In the genomic region with DNA sequence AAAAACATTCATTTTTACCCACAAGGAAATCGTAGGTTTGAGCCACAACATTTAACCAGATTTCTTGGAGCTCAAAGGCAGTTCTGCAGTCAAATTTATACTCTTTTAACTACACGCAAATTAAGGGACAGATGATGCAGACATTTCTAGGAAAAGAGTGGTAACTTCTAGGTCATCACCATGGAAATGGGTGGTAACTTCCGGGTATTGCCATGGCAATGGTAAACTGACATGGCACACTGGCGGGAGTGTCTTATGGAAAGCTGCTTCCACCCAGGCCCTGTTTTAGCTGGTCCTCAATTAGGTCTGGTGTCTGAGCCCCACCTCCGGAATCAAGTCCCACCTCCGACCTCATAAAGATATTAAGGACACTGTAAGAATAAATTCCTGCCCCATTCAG, we compare ENCODE assay signal across 21 cellular contexts. TPM values are rescaled to one million over a fixed set of nuclear protein-coding genes. Genes with fewer than 3 reads are reported as not detected.
"Had no signal": no experiment of that assay in that cellular context is flagged by ENCODE, and none has a peak within 500 bp of the region (broad histone marks: within the 10 kb centered on the region; RNA-seq: fewer than 3 reads in every experiment).

No MANE protein-coding gene starts in this region.

- H3K27me3 ChIP-seq: dorsolateral prefrontal cortex, tibial nerve, uterus had no signal

- H3K9me3 Mint-ChIP-seq: activated CD4-positive, alpha-beta T cell treated with anti-CD3 and anti-CD28 coated beads, Interleukin-2, amount 10 ng/mL, durations not matched to agents 7 days and 5 days; immature natural killer cell; memory B cell had no signal

- H3K36me3 ChIP-seq: tibial nerve, uterus had no signal

- H3K4me3 Mint-ChIP-seq: activated CD4-positive, alpha-beta T cell treated with anti-CD3 and anti-CD28 coated beads, Interleukin-2, amount 10 ng/mL, durations not matched to agents 7 days and 5 days; activated naive CD8-positive, alpha-beta T cell treated with anti-CD3 and anti-CD28 coated beads, Interleukin-2, amount 10 ng/mL, durations not matched to agents 7 days and 5 days; activated T-helper 1 cell treated with anti-CD3 and anti-CD28 coated beads, Interleukin-12 subunit alpha, Interleukin-12 subunit beta, Interleukin-2, Interleukin-4 antibody, amounts not matched to agents 30 ng/mL and 10 ng/mL and 1 ng/mL, durations not matched to agents 14 hours and 24 hours and 36 hours; immature natural killer cell; memory B cell; naive B cell; neural crest cell had no signal

- DNase-seq: activated CD4-positive, alpha-beta T cell treated with anti-CD3 and anti-CD28 coated beads, Interleukin-2, amount 10 ng/mL, durations not matched to agents 7 days and 5 days; activated CD8-positive, alpha-beta memory T cell treated with anti-CD3 and anti-CD28 coated beads for 24 hours; activated naive CD8-positive, alpha-beta T cell treated with anti-CD3 and anti-CD28 coated beads, Interleukin-2, amount 10 ng/mL, durations not matched to agents 7 days and 5 days; amygdala; dorsolateral prefrontal cortex; immature natural killer cell; kidney glomerular epithelial cell; left ventricle myocardium superior; naive B cell; retina; stimulated activated CD4-positive, alpha-beta T cell treated with anti-CD3 and anti-CD28 coated beads, Interleukin-12 subunit alpha, Interleukin-12 subunit beta, amount 100 ng/mL, for 4 hours; stimulated activated CD4-positive, alpha-beta T cell treated with anti-CD3 and anti-CD28 coated beads, Interleukin-1b, Interleukin-23, amount 100 ng/mL, for 48 hours; stimulated activated naive CD8-positive, alpha-beta T cell treated with anti-CD3 and anti-CD28 coated beads, Interleukin-15, Interleukin-2, amounts not matched to agents 100 U/mL and 50 U/mL, for 24 hours; substantia nigra; uterus had no signal

- H3K36me3 Mint-ChIP-seq: activated naive CD8-positive, alpha-beta T cell treated with anti-CD3 and anti-CD28 coated beads, Interleukin-2, amount 10 ng/mL, durations not matched to agents 7 days and 5 days; immature natural killer cell had no signal

- H3K27ac ChIP-seq: dorsolateral prefrontal cortex, tibial nerve, uterus had no signal

- H3K4me1 Mint-ChIP-seq: immature natural killer cell, memory B cell, naive B cell had no signal

- H3K9me3 ChIP-seq: tibial nerve, uterus had no signal

- ATAC-seq: activated CD4-positive, CD25-positive, alpha-beta regulatory T cell treated with anti-CD3 and anti-CD28 coated beads, Interleukin-2, amount 50 U/mL, for 24 hours; left ventricle myocardium superior; stimulated activated naive CD8-positive, alpha-beta T cell treated with anti-CD3 and anti-CD28 coated beads, Interleukin-15, Interleukin-2, amounts not matched to agents 100 U/mL and 50 U/mL, for 24 hours had no signal

- H3K4me1 ChIP-seq: tibial nerve, uterus had no signal

- H3K4me3 ChIP-seq: dorsolateral prefrontal cortex, tibial nerve, uterus had no signal

- H3K27ac Mint-ChIP-seq: activated CD4-positive, alpha-beta T cell treated with anti-CD3 and anti-CD28 coated beads, Interleukin-2, amount 10 ng/mL, durations not matched to agents 7 days and 5 days; activated naive CD8-positive, alpha-beta T cell treated with anti-CD3 and anti-CD28 coated beads, Interleukin-2, amount 10 ng/mL, durations not matched to agents 7 days and 5 days; activated T-helper 1 cell treated with anti-CD3 and anti-CD28 coated beads, Interleukin-12 subunit alpha, Interleukin-12 subunit beta, Interleukin-2, Interleukin-4 antibody, amounts not matched to agents 30 ng/mL and 10 ng/mL and 1 ng/mL, durations not matched to agents 14 hours and 24 hours and 36 hours; immature natural killer cell; memory B cell had no signal

RNA-seq across cellular contexts. Expression of a gene that starts 10.4 kb away (rescaled TPM):
- total RNA-seq: activated T-helper 1 cell treated with anti-CD3 and anti-CD28 coated beads, Interleukin-12 subunit alpha, Interleukin-12 subunit beta, Interleukin-2, Interleukin-4 antibody, amounts not matched to agents 30 ng/mL and 10 ng/mL and 1 ng/mL, durations not matched to agents 14 hours and 24 hours and 36 hours; mononuclear cell; neural crest cell had no signal
